In genomic region chr17:17082878-17083277, GRCh38 we compare ENCODE assay signal across 18 cellular contexts. TPM values are rescaled to one million over a fixed set of nuclear protein-coding genes. Genes with fewer than 3 reads are reported as not detected.
DNase-seq lines count a peak whose midpoint lies in the region; ATAC-seq and TF ChIP-seq lines count a peak whose summit lies in the region.
"Had no signal": no experiment of that assay in that cellular context is flagged by ENCODE, and none has a peak within 500 bp of the region (broad histone marks: within the 10 kb centered on the region; RNA-seq: fewer than 3 reads in every experiment).

No MANE protein-coding gene starts in this region.

- no peak overlapping the region for H3K4me3 Mint-ChIP-seq in endodermal cell

- H3K4me1 ChIP-seq in endodermal cell (ENCODE audit: control insufficient read depth, insufficient read depth, low read length), result peaks cover 20% of the 10 kb centered on the region
- H3K4me1 ChIP-seq: SJCRH30 had no signal

- intact Hi-C loops in left cardiac atrium (cut with DNase I) (no loop called here), left ventricle myocardium superior (cut with micrococcal nuclease) (no loop called here)

- peak overlapping the region; percentile 1 for H3K27ac Mint-ChIP-seq in endodermal cell
- H3K27ac Mint-ChIP-seq: IgD-negative memory B cell had no signal

- H3K9ac ChIP-seq in endodermal cell (ENCODE audit: extremely low read depth, low read length, poor library complexity, severe bottlenecking), result no peak overlapping the region

- no peaks in the 10 kb centered on the region for H3K9me3 Mint-ChIP-seq in endodermal cell
- H3K9me3 Mint-ChIP-seq: IgD-negative memory B cell had no signal

- H3K9me3 ChIP-seq in endodermal cell (ENCODE audit: control insufficient read depth, low read length), result no peaks in the 10 kb centered on the region
- H3K9me3 ChIP-seq: SJCRH30 had no signal

- H3K4me1 Mint-ChIP-seq in endodermal cell, result peaks cover 26% of the 10 kb centered on the region

- H3K27ac ChIP-seq in endodermal cell (ENCODE audit: low read depth, low read length), result no peak overlapping the region
- H3K27ac ChIP-seq: SJCRH30 had no signal

- DNase-seq in left cardiac atrium, result peak; percentile 6
- no peak for DNase-seq in left ventricle myocardium superior
- no peak for DNase-seq in endodermal cell
- DNase-seq in mesenteric fat pad (ENCODE audit: low spot score), result peak; percentile 35
- DNase-seq in stimulated activated naive CD4-positive, alpha-beta T cell treated with Interleukin-2 at 50 U/mL for 16 hours (lab: John Stamatoyannopoulos, UW), result no peak
- no peak for DNase-seq in Ammon's horn (ENCODE audit: low spot score)
- no peak for DNase-seq in H4 (ENCODE audit: low spot score)
- DNase-seq in inferior parietal cortex (ENCODE audit: extremely low spot score), result no peak
- DNase-seq: C1 segment of cervical spinal cord, GDM1, GOT3, Kasumi-1, NCI-H1417 treated with DMSO at 0.1 percent for 48 hours, NCI-H1930, NCI-H446, NCI-H69, SJCRH30 had no signal

- 93 to 96% methylated on average over 3 to 4 of the region's 4 CpGs for WGBS in endodermal cell (ENCODE audit: insufficient coverage in 1 of 2, insufficient read length in 1 of 2), 2 experiments

- peaks cover 15% of the 10 kb centered on the region for H3K36me3 Mint-ChIP-seq in endodermal cell (ENCODE audit: low read depth)

- no peak overlapping the region for H3K4me3 ChIP-seq in endodermal cell (ENCODE audit: low read length)
- H3K4me3 ChIP-seq: SJCRH30 had no signal

- no peaks in the 10 kb centered on the region for H3K27me3 ChIP-seq in endodermal cell (ENCODE audit: control insufficient read depth, insufficient read depth, low read length, poor library complexity, severe bottlenecking)
- H3K27me3 ChIP-seq: SJCRH30 had no signal

- no peak for TF ChIP-seq CTCF in endodermal cell (conservative IDR thresholded peaks at IDR 0.05)

- peaks cover 22% of the 10 kb centered on the region for H3K36me3 ChIP-seq in endodermal cell (ENCODE audit: control insufficient read depth, insufficient read depth, low read length)

- no peaks in the 10 kb centered on the region for H3K27me3 Mint-ChIP-seq in endodermal cell (ENCODE audit: insufficient read depth)
- H3K27me3 Mint-ChIP-seq: IgD-negative memory B cell had no signal

- ATAC-seq in left cardiac atrium (no peak), left ventricle myocardium superior (no peak)

RNA-seq across cellular contexts. Expression of gene MPRIP, which starts 40.6 kb away (rescaled TPM):
- total RNA-seq in left cardiac atrium, result 100 to 1,000 TPM; 247 to 329 TPM
- 335 TPM for total RNA-seq in left ventricle myocardium superior
- total RNA-seq in endodermal cell, result 100 to 1,000 TPM; 154 to 155 TPM
- polyA plus RNA-seq in endodermal cell (2013, experiment 1 of 2), result 126 TPM
- polyA plus RNA-seq in endodermal cell (2013, experiment 2 of 2), result 112 TPM
- 293 TPM for total RNA-seq in mesenteric fat pad
- 86.9 and 99.5 TPM in 2 replicates for total RNA-seq in H4 (2014; rRNA removed; shearing (Covaris generic))

Comparison
In these comparisons a context has a peak if more than half of its experiments do, and no peak if none do; other contexts are left out.
1. DNase-seq: peak in left cardiac atrium (single experiment) and mesenteric fat pad (single experiment); none in left ventricle myocardium superior (single experiment), endodermal cell (single experiment), stimulated activated naive CD4-positive, alpha-beta T cell treated with Interleukin-2 at 50 U/mL for 16 hours (single experiment), Ammon's horn (single experiment), H4 (single experiment) and inferior parietal cortex (single experiment).